ENCODE assay signal across 25 cellular contexts in genomic region chr9:37958154-37958553, GRCh38. TPM values are rescaled to one million over a fixed set of nuclear protein-coding genes. Genes with fewer than 3 reads are reported as not detected.
DNase-seq lines count a peak whose midpoint lies in the region; ATAC-seq and TF ChIP-seq lines count a peak whose summit lies in the region.
"Had no signal": no experiment of that assay in that cellular context is flagged by ENCODE, and none has a peak within 500 bp of the region (broad histone marks: within the 10 kb centered on the region; RNA-seq: fewer than 3 reads in every experiment).

No MANE protein-coding gene starts in this region.

- WGBS in psoas muscle, 3 donors = 91 to 97% (median 94%) methylated on average over 9 of the region's 9 CpGs

- H3K27ac ChIP-seq in left ventricle myocardium inferior (replicated peaks) (peak overlapping the region; percentile 12), dorsolateral prefrontal cortex (peak overlapping the region in 30 of 59 donors; percentile 2 to 82 (median 64)), osteoblast (ENCODE audit: low read depth, low read length) (no peak overlapping the region), upper lobe of right lung (no peak overlapping the region), psoas muscle (no peak overlapping the region)
- H3K27ac ChIP-seq: 22Rv1; BLaER1 treated with 17β-estradiol and CSF1 and Interleukin-3, amounts not matched to agents 10 nM and 100 nM; GM23248 had no signal

- H3K9me3 ChIP-seq in left ventricle myocardium inferior (replicated peaks) = no peaks in the 10 kb centered on the region
- peaks cover under 1% of the 10 kb centered on the region for H3K9me3 ChIP-seq in osteoblast (ENCODE audit: low read depth, low read length)
- H3K9me3 ChIP-seq in upper lobe of right lung = no peaks in the 10 kb centered on the region
- H3K9me3 ChIP-seq in psoas muscle = no peaks in the 10 kb centered on the region
- H3K9me3 ChIP-seq: BLaER1 treated with 17β-estradiol and CSF1 and Interleukin-3, amounts not matched to agents 10 nM and 100 nM; Caco-2; MG63 had no signal

- ATAC-seq in upper lobe of right lung = no peak
- ATAC-seq in HG03097 (IDR thresholded peaks at IDR 0.05; ENCODE audit: low FRiP score, unreplicated experiment) = no peak
- no peak for ATAC-seq in GM18520 (IDR thresholded peaks at IDR 0.05; ENCODE audit: unreplicated experiment)
- ATAC-seq in psoas muscle = no peak
- ATAC-seq: GM12878 had no signal

- TF ChIP-seq CTCF in left ventricle myocardium inferior (IDR thresholded peaks at IDR 0.05; ENCODE audit: borderline replicate concordance) = no peak
- no peak for TF ChIP-seq CTCF in dorsolateral prefrontal cortex (IDR thresholded peaks at IDR 0.05 in 54 of 56, conservative IDR thresholded peaks at IDR 0.05 in 2 of 56; ENCODE audit: low read depth in 1 of 56, partially characterized antibody in 56 of 56)
- TF ChIP-seq CTCF in osteoblast (IDR thresholded peaks at IDR 0.05; ENCODE audit: extremely low read depth, low read depth, low read length) = no peak
- TF ChIP-seq CTCF in upper lobe of right lung (IDR thresholded peaks at IDR 0.05) = no peak
- no peak for TF ChIP-seq CTCF in psoas muscle (IDR thresholded peaks at IDR 0.05)

- H3K4me3 ChIP-seq in left ventricle myocardium inferior = no peak overlapping the region
- no peak overlapping the region for H3K4me3 ChIP-seq in dorsolateral prefrontal cortex
- no peak overlapping the region for H3K4me3 ChIP-seq in osteoblast (ENCODE audit: insufficient read depth, low read length)
- no peak overlapping the region for H3K4me3 ChIP-seq in upper lobe of right lung
- no peak overlapping the region for H3K4me3 ChIP-seq in psoas muscle
- H3K4me3 ChIP-seq: BLaER1 treated with 17β-estradiol and CSF1 and Interleukin-3, amounts not matched to agents 10 nM and 100 nM; GM12878; GM23248; MG63 had no signal

- no peaks in the 10 kb centered on the region for H4K20me1 ChIP-seq in osteoblast (ENCODE audit: insufficient read depth, low read length)

- intact Hi-C loops in left ventricle myocardium inferior (cut with micrococcal nuclease) (no loop called here), cardiac septum (cut with DNase I) (loop anchor here (5.0 kb wide), 1 partner anchor 41 kb away; no protein-coding TSS in a partner anchor), dorsolateral prefrontal cortex (cut with DNase I) (no loop called here), upper lobe of right lung (cut with DNase I) (no loop called here), psoas muscle (cut with DNase I) (loop anchor here in 1 of 2 donors (10.0 kb wide), 1 partner anchor 57 kb away; no protein-coding TSS in a partner anchor)

- DNase-seq in left ventricle myocardium inferior = no peak
- DNase-seq in cardiac septum (ENCODE audit: low spot score) = no peak
- DNase-seq in dorsolateral prefrontal cortex = no peak
- peak; percentile 21 for DNase-seq in osteoblast (ENCODE audit: insufficient read length, low spot score, missing footprints)
- DNase-seq in upper lobe of right lung = peak; percentile 49
- no peak for DNase-seq in psoas muscle
- DNase-seq: ACHN; Caco-2; CD4-positive, alpha-beta memory T cell; DMS 273 treated with DMSO at 0.1 percent for 48 hours; DMS79 treated with DMSO at 0.1 percent for 48 hours; GM23248; HCEC 1CT; MG63; NCI-H1417; NCI-H1694 treated with DMSO at 0.1 percent for 48 hours; NCI-H2081 treated with DMSO at 0.1 percent for 48 hours; NCI-H446 treated with DMSO at 0.1 percent for 48 hours; NCI-H526 treated with DMSO at 0.1 percent for 48 hours; SHP77 treated with DMSO at 0.1 percent for 48 hours had no signal

- H3K4me1 ChIP-seq in left ventricle myocardium inferior = peaks cover 51% of the 10 kb centered on the region
- peaks cover 17% of the 10 kb centered on the region for H3K4me1 ChIP-seq in osteoblast (ENCODE audit: insufficient read depth, low read length)
- peaks cover 9% of the 10 kb centered on the region for H3K4me1 ChIP-seq in upper lobe of right lung
- peaks cover 15% of the 10 kb centered on the region for H3K4me1 ChIP-seq in psoas muscle

- H3K36me3 ChIP-seq in left ventricle myocardium inferior = peaks cover 16% of the 10 kb centered on the region
- H3K36me3 ChIP-seq in osteoblast (ENCODE audit: insufficient read depth, low read length) = peaks cover 11% of the 10 kb centered on the region
- peaks cover 16% of the 10 kb centered on the region for H3K36me3 ChIP-seq in upper lobe of right lung
- peaks cover 2 to 6% of the 10 kb centered on the region in 2 donors for H3K36me3 ChIP-seq in psoas muscle (ENCODE audit: insufficient read depth in 1 of 2, low read depth in 1 of 2)

- peaks cover 6% of the 10 kb centered on the region for H3K79me2 ChIP-seq in osteoblast (ENCODE audit: insufficient read depth, low read length)

- H3K27me3 ChIP-seq in left ventricle myocardium inferior (ENCODE audit: low read depth) (no peaks in the 10 kb centered on the region), dorsolateral prefrontal cortex (no peaks in the 10 kb centered on the region), osteoblast (ENCODE audit: insufficient read depth, low read length) (no peaks in the 10 kb centered on the region), upper lobe of right lung (no peaks in the 10 kb centered on the region), psoas muscle (ENCODE audit: insufficient read depth in 3 of 3, low read length in 2 of 3) (no peaks in the 10 kb centered on the region)
- H3K27me3 ChIP-seq: BLaER1 treated with 17β-estradiol and CSF1 and Interleukin-3, amounts not matched to agents 10 nM and 100 nM; MG63 had no signal

- no peak overlapping the region for H2AFZ ChIP-seq in osteoblast (ENCODE audit: low read length)
- H2AFZ ChIP-seq: GM23248 had no signal

- H3K4me2 ChIP-seq in osteoblast (ENCODE audit: insufficient read depth, low read length) = no peak overlapping the region
- H3K4me2 ChIP-seq: BLaER1 treated with 17β-estradiol and CSF1 and Interleukin-3, amounts not matched to agents 10 nM and 100 nM had no signal

RNA-seq across cellular contexts. Expression of gene SLC25A51, which starts 54.2 kb away (rescaled TPM):
- 21.4 TPM for total RNA-seq in left ventricle myocardium inferior
- total RNA-seq in cardiac septum = 29.0 TPM
- 10 to 100 TPM; 21.6 to 40.8 (median 32.4) TPM for total RNA-seq in dorsolateral prefrontal cortex
- 114 and 119 TPM in 2 replicates for total RNA-seq in osteoblast
- total RNA-seq in upper lobe of right lung = 24.5 TPM
- total RNA-seq in psoas muscle = 10 to 100 TPM; 16.3 to 25.3 (median 18.4) TPM
- polyA plus RNA-seq in psoas muscle = 10 to 100 TPM in 2 of 3 donors, 1 to 10 TPM in 1; 8.4 to 24.0 (median 18.4) TPM

Comparison
In these comparisons a context has a peak if more than half of its experiments do, and no peak if none do; other contexts are left out.
1. DNase-seq: peak in osteoblast (single experiment) and upper lobe of right lung (single experiment); none in left ventricle myocardium inferior (single experiment), cardiac septum (single experiment), dorsolateral prefrontal cortex (0 of 10) and psoas muscle (0 of 2).
2. H3K27ac ChIP-seq: peak in left ventricle myocardium inferior (single experiment) and dorsolateral prefrontal cortex (30 of 59); none in osteoblast (single experiment), upper lobe of right lung (single experiment) and psoas muscle (single experiment).